Comparison of ENCODE assay signal across 8 cellular contexts in the genomic region with DNA sequence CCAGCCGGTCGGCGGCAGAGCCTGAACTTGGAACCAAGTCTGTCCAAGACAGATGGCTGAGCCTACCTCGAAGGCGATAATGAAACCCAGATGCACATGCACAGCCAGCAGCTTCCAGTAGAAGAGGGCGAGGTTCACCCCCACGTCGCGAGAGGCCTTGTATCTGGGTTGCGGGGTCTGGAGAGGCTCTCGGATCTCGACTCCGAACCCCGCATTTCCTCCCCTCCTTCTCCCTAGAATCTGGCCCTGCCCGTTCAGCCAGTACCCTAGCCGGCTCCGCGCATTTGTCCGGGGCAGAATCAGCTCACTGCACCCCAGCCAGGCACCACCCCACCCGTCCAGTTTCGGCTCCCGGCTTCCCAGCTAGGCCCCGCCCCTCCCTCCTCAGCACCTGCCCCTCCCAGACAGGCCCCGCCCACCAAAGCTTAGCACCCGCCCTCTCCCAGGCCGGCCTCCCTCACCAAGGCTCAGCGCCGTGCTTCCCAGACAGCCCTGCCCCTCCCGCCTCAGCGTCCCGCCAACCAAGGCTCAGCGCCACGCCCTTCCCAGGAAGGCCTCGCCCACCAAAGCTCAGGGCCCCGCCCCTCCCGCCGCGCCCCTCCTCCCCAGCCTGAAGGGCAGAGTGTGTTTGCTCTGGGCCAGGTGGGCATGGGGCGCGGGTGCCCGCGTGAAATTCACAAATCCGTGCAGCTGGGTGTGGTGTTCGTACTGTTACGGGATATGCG. TPM values are rescaled to one million over a fixed set of nuclear protein-coding genes. Genes with fewer than 3 reads are reported as not detected.
DNase-seq lines count a peak whose midpoint lies in the region; ATAC-seq and TF ChIP-seq lines count a peak whose summit lies in the region.

No MANE protein-coding gene starts in this region.

- DNase-seq in GM10266 (ENCODE audit: extremely low spot score) (peak; percentile 98), NCI-H1417 (lab: John Stamatoyannopoulos, UW) (peak; percentile 91 to 96 (median 93)), amygdala (lab: John Stamatoyannopoulos, UW) (peak in 55 of 56 donors; percentile 35 to 96 (median 84)), left ventricle myocardium superior (peak; percentile 99), prostate gland (ENCODE audit: low spot score) (peak; percentile 99), ureter (ENCODE audit: low spot score) (peak; percentile 99)

- peak; percentile 83 for TF ChIP-seq POLR2A in prostate gland (IDR thresholded peaks at IDR 0.05)

- peak overlapping the region; percentile 26 for H3K27ac Mint-ChIP-seq in T-helper 1 cell treated with Interleukin-12 subunit alpha and Interleukin-12 subunit beta and Interleukin-4 antibody, amounts not matched to agents 30 μg/mL and 1 μg/mL, for 36 hours

- no peaks in the 10 kb centered on the region for H3K36me3 Mint-ChIP-seq in T-helper 1 cell treated with Interleukin-12 subunit alpha and Interleukin-12 subunit beta and Interleukin-4 antibody, amounts not matched to agents 30 μg/mL and 1 μg/mL, for 36 hours (ENCODE audit: low read depth)

- peak overlapping the region; percentile 21 to 32 for H3K4me3 ChIP-seq in prostate gland

- no peaks in the 10 kb centered on the region for H3K9me3 ChIP-seq in prostate gland

- H3K27me3 Mint-ChIP-seq in T-helper 1 cell treated with Interleukin-12 subunit alpha and Interleukin-12 subunit beta and Interleukin-4 antibody, amounts not matched to agents 30 μg/mL and 1 μg/mL, for 36 hours (ENCODE audit: low read depth): peaks cover 18% of the 10 kb centered on the region

- intact Hi-C loops in left ventricle myocardium superior (cut with micrococcal nuclease) (no loop called here), prostate gland (cut with DNase I) (no loop called here)

- no peaks in the 10 kb centered on the region for H3K27me3 ChIP-seq in prostate gland (replicated peaks; ENCODE audit: insufficient read depth)

- TF ChIP-seq CTCF in GM10266 (IDR thresholded peaks at IDR 0.05; ENCODE audit: control insufficient read depth, insufficient read depth, low read depth, missing control alignments) (no peak), prostate gland (IDR thresholded peaks at IDR 0.05) (no peak)

- 1% methylated on average over 44 of the region's 46 CpGs for WGBS in prostate gland

- H3K4me1 ChIP-seq in prostate gland (replicated peaks): no peaks in the 10 kb centered on the region

- H3K4me1 Mint-ChIP-seq in T-helper 1 cell treated with Interleukin-12 subunit alpha and Interleukin-12 subunit beta and Interleukin-4 antibody, amounts not matched to agents 30 μg/mL and 1 μg/mL, for 36 hours (ENCODE audit: low read depth): peaks cover 26% of the 10 kb centered on the region

- ATAC-seq in HG02623 (IDR thresholded peaks at IDR 0.05; ENCODE audit: unreplicated experiment): peak; percentile 83
- ATAC-seq in left ventricle myocardium superior: peak; percentile 98

- no peaks in the 10 kb centered on the region for H3K9me3 Mint-ChIP-seq in T-helper 1 cell treated with Interleukin-12 subunit alpha and Interleukin-12 subunit beta and Interleukin-4 antibody, amounts not matched to agents 30 μg/mL and 1 μg/mL, for 36 hours

- H3K4me3 Mint-ChIP-seq in T-helper 1 cell treated with Interleukin-12 subunit alpha and Interleukin-12 subunit beta and Interleukin-4 antibody, amounts not matched to agents 30 μg/mL and 1 μg/mL, for 36 hours: peak overlapping the region; percentile 85

- peak overlapping the region; percentile 36 to 42 for H3K27ac ChIP-seq in prostate gland

- H3K36me3 ChIP-seq in prostate gland: no peaks in the 10 kb centered on the region

RNA-seq across cellular contexts. Expression of a gene that starts 4.8 kb away (rescaled TPM):
- 2.0 TPM for total RNA-seq in left ventricle myocardium superior
- total RNA-seq in prostate gland: 10 to 100 TPM; 13.1 to 18.8 TPM
- total RNA-seq in ureter: 24.8 TPM

RNA-seq across cellular contexts. Expression of a gene that starts 19.8 kb away (rescaled TPM):
- total RNA-seq in left ventricle myocardium superior: 9.7 TPM
- 10 to 100 TPM in 1 of 2 donors, 1 to 10 TPM in 1; 5.5 to 12.9 TPM for total RNA-seq in prostate gland
- 9.0 TPM for total RNA-seq in ureter

Comparison
In these comparisons a context has a peak if more than half of its experiments do, and no peak if none do; other contexts are left out.
1. Peak in every context shown above with its lines: DNase-seq, ATAC-seq, H3K4me3 ChIP-seq and H3K27ac ChIP-seq.